In the genomic region with DNA sequence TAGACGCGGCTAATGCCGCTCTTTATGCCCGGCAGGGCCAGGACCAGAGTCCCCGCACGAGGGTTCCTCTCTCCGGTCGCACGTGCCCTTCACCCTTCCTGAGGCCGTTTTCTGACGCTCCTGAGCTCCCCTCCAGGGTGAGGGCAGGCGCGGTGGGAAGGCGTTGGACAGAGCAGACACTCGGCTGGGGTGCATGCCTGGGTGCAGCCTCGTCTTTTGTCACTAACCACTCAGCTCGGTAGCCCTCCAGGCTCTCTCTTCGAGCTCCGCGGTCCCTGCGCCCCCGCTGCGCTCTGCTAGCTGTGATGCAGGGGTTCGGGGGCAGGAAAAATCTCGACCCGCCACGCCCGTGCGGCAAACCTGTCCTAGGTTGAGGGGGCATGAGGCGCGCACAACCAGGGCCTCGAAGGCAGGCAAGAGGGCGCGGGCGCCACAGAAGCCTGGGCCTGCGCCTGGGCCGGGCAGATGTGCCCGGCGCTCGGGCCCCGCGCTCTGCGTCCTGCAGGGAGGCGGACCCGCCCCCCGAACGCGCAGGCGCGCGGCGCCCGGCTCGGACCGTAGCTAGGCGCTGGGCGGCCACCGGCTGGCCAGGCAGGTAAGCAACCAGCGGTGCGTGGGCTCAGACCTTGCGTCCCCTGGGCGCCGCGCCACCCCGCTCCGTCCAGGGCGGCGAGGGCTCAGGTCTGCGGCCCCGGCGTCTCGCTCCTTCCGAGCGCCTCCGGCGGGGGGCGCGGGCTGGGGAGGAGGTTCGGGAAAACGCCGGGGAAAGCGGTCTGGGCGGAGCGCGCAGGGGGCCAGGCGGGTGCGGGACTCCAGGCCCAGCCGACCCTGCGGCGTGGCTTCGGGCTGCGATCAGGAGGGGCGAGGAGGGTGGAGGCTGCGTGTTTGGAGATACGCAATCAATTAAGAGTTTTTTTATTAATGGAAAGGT, we compare ENCODE assay signal across 1 cellular context.
TF ChIP-seq lines count a peak whose summit lies in the region.

TSS of gene L3MBTL1 (plus strand) at position 548 of the 931 bp plus-strand sequence. CDS start 5,807 bp downstream, outside the sequence.

TF ChIP-seq in HepG2, 621 proteins besides CTCF, POLR2A, EP300 and RAD21 (continued from another document and continues in another):
- TF ChIP-seq BRF2 (CRISPR knock-in tag; IDR thresholded peaks at IDR 0.05) (no peak), MZF1 (CRISPR knock-in tag; IDR thresholded peaks at IDR 0.05; ENCODE audit: borderline replicate concordance) (no peak), SRSF9 (IDR thresholded peaks at IDR 0.05; ENCODE audit: borderline replicate concordance, insufficient read depth, low read depth, low read length, poor library complexity, severe bottlenecking) (no peak), RNF2 (conservative IDR thresholded peaks at IDR 0.05; ENCODE audit: low read depth) (peak; percentile 75; the same call in 1 of the 2 replicates), ZNF512B (CRISPR knock-in tag; IDR thresholded peaks at IDR 0.05; ENCODE audit: borderline replicate concordance) (no peak), MIER3 (CRISPR knock-in tag; IDR thresholded peaks at IDR 0.05; ENCODE audit: borderline replicate concordance) (peak; percentile 44; the same call in 1 of the 2 replicates), ADNP (CRISPR knock-in tag; IDR thresholded peaks at IDR 0.05) (no peak), ESRRA (CRISPR knock-in tag; IDR thresholded peaks at IDR 0.05; ENCODE audit: low read depth) (0 out of 2 replicates have a peak, but pooled peaks have one; percentile 46), ZNF20 (CRISPR knock-in tag; IDR thresholded peaks at IDR 0.05) (no peak), GLI4 (CRISPR knock-in tag; IDR thresholded peaks at IDR 0.05; ENCODE audit: borderline replicate concordance) (peak; percentile 91; the same call in 1 of the 2 replicates), SNAPC4 (CRISPR knock-in tag; IDR thresholded peaks at IDR 0.05) (no peak), HDAC1 (CRISPR knock-in tag; IDR thresholded peaks at IDR 0.05) (peak; percentile 87), PPARG (CRISPR knock-in tag; conservative IDR thresholded peaks at IDR 0.05) (0 out of 2 replicates have a peak, but pooled peaks have one; percentile 26), ZBTB4 (CRISPR knock-in tag; IDR thresholded peaks at IDR 0.05; ENCODE audit: borderline replicate concordance) (peak; percentile 91), ZNF510 (CRISPR knock-in tag; IDR thresholded peaks at IDR 0.05; ENCODE audit: low read depth) (0 out of 2 replicates have a peak, but pooled peaks have one; percentile 29), CBX1 (IDR thresholded peaks at IDR 0.05; ENCODE audit: low read depth) (no peak), ZNF326 (CRISPR knock-in tag; IDR thresholded peaks at IDR 0.05; ENCODE audit: borderline replicate concordance) (no peak)
- TF ChIP-seq, protein P1, sequence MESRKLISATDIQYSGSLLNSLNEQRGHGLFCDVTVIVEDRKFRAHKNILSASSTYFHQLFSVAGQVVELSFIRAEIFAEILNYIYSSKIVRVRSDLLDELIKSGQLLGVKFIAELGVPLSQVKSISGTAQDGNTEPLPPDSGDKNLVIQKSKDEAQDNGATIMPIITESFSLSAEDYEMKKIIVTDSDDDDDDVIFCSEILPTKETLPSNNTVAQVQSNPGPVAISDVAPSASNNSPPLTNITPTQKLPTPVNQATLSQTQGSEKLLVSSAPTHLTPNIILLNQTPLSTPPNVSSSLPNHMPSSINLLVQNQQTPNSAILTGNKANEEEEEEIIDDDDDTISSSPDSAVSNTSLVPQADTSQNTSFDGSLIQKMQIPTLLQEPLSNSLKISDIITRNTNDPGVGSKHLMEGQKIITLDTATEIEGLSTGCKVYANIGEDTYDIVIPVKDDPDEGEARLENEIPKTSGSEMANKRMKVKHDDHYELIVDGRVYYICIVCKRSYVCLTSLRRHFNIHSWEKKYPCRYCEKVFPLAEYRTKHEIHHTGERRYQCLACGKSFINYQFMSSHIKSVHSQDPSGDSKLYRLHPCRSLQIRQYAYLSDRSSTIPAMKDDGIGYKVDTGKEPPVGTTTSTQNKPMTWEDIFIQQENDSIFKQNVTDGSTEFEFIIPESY (CRISPR knock-in tag; IDR thresholded peaks at IDR 0.05): peak; percentile 40
- TF ChIP-seq, protein P2, sequence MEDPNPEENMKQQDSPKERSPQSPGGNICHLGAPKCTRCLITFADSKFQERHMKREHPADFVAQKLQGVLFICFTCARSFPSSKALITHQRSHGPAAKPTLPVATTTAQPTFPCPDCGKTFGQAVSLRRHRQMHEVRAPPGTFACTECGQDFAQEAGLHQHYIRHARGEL (CRISPR knock-in tag; IDR thresholded peaks at IDR 0.05): peak; percentile 56; the same call in 1 of the 2 replicates
- TF ChIP-seq, protein P3, sequence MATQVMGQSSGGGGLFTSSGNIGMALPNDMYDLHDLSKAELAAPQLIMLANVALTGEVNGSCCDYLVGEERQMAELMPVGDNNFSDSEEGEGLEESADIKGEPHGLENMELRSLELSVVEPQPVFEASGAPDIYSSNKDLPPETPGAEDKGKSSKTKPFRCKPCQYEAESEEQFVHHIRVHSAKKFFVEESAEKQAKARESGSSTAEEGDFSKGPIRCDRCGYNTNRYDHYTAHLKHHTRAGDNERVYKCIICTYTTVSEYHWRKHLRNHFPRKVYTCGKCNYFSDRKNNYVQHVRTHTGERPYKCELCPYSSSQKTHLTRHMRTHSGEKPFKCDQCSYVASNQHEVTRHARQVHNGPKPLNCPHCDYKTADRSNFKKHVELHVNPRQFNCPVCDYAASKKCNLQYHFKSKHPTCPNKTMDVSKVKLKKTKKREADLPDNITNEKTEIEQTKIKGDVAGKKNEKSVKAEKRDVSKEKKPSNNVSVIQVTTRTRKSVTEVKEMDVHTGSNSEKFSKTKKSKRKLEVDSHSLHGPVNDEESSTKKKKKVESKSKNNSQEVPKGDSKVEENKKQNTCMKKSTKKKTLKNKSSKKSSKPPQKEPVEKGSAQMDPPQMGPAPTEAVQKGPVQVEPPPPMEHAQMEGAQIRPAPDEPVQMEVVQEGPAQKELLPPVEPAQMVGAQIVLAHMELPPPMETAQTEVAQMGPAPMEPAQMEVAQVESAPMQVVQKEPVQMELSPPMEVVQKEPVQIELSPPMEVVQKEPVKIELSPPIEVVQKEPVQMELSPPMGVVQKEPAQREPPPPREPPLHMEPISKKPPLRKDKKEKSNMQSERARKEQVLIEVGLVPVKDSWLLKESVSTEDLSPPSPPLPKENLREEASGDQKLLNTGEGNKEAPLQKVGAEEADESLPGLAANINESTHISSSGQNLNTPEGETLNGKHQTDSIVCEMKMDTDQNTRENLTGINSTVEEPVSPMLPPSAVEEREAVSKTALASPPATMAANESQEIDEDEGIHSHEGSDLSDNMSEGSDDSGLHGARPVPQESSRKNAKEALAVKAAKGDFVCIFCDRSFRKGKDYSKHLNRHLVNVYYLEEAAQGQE (IDR thresholded peaks at IDR 0.05; ENCODE audit: borderline replicate concordance in 1 of 2, low read depth in 1 of 2, low read length in 2 of 2): no peak
